ENCODE assay signal across 15 cellular contexts in the genomic region with DNA sequence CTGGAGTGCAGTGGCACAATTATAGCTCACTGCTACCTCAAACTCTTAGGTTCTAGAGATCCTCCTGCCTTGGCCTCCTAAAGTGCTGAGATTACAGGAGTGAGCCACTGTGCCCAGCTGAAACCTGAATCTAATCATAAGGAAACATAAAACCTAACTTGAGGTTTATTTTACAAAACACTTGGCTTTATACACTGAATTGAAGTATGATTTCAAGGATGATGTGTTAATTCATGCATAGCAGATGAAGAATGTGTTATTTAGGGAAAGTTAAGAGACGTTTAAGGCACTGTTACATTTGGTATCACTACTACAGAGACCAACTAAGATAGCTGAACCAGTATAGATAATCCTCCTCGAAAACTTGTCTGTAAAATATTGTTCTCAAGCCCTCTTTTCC. TPM values are rescaled to one million over a fixed set of nuclear protein-coding genes. Genes with fewer than 3 reads are reported as not detected.
DNase-seq lines count a peak whose midpoint lies in the region; ATAC-seq, FAIRE-seq and TF ChIP-seq lines count a peak whose summit lies in the region.
"Had no signal": no experiment of that assay in that cellular context is flagged by ENCODE, and none has a peak within 500 bp of the region (broad histone marks: within the 10 kb centered on the region; RNA-seq: fewer than 3 reads in every experiment).

No MANE protein-coding gene starts in this region.

- peaks cover 11% of the 10 kb centered on the region for H3K9me3 Mint-ChIP-seq in activated naive CD8-positive, alpha-beta T cell treated with anti-CD3 and anti-CD28 coated beads, Interleukin-2, amount 10 ng/mL, durations not matched to agents 7 days and 5 days
- H3K9me3 Mint-ChIP-seq in activated naive CD8-positive, alpha-beta T cell treated with anti-CD3 and anti-CD28 coated beads for 36 hours: peaks cover 3% of the 10 kb centered on the region

- no peaks in the 10 kb centered on the region for H3K9me3 ChIP-seq in Loucy (ENCODE audit: insufficient read depth, low read depth, low read length)
- no peaks in the 10 kb centered on the region for H3K9me3 ChIP-seq in pancreas
- H3K9me3 ChIP-seq: Peyer's patch, SK-N-SH had no signal

- no peak overlapping the region for H3K9ac ChIP-seq in Loucy (ENCODE audit: low read depth, low read length, poor library complexity, severe bottlenecking)
- H3K9ac ChIP-seq: SK-N-SH had no signal

- FAIRE-seq in pancreas (lab: Jason Lieb, UNC): no peak

- intact Hi-C loops in pancreas (cut with DNase I): no loop called here

- H3K9me2 ChIP-seq in Loucy (replicated peaks; ENCODE audit: low read depth, low read length): no peaks in the 10 kb centered on the region
- H3K9me2 ChIP-seq: SK-N-SH had no signal

- H3K4me3 ChIP-seq in Loucy (ENCODE audit: low read length, poor library complexity, severe bottlenecking) (no peak overlapping the region), pancreas (no peak overlapping the region)
- H3K4me3 ChIP-seq: Peyer's patch had no signal

- POLR2A ChIA-PET in activated naive CD8-positive, alpha-beta T cell treated with anti-CD3 and anti-CD28 coated beads, Interleukin-2, amount 10 ng/mL, durations not matched to agents 7 days and 5 days (lab: Charles Lee): no interaction called here

- H3K27me3 Mint-ChIP-seq in activated naive CD8-positive, alpha-beta T cell treated with anti-CD3 and anti-CD28 coated beads, Interleukin-2, amount 10 ng/mL, durations not matched to agents 7 days and 5 days: no peaks in the 10 kb centered on the region
- H3K27me3 Mint-ChIP-seq in activated naive CD8-positive, alpha-beta T cell treated with anti-CD3 and anti-CD28 coated beads for 36 hours: no peaks in the 10 kb centered on the region

- TF ChIP-seq CTCF in Loucy (conservative IDR thresholded peaks at IDR 0.05; ENCODE audit: low read length) (no peak), pancreas (IDR thresholded peaks at IDR 0.05) (no peak)

- no peak for DNase-seq in activated naive CD8-positive, alpha-beta T cell treated with anti-CD3 and anti-CD28 coated beads, Interleukin-2, amount 10 ng/mL, durations not matched to agents 7 days and 5 days
- no peak for DNase-seq in activated naive CD8-positive, alpha-beta T cell treated with anti-CD3 and anti-CD28 coated beads for 36 hours
- DNase-seq in fibroblast of peridontal ligament (ENCODE audit: extremely low read depth): peak; percentile 51
- DNase-seq in superior temporal gyrus (ENCODE audit: extremely low spot score): peak; percentile 33
- DNase-seq in pancreas: no peak
- no peak for DNase-seq in NCI-H82 (lab: John Stamatoyannopoulos, UW)
- DNase-seq: CD8-positive, alpha-beta T cell; NCI-H1436; NCI-H2171; NCI-H510A; Peyer's patch; Right ventricle myocardium superior; SK-N-SH had no signal

- no peak for ATAC-seq in activated naive CD8-positive, alpha-beta T cell treated with anti-CD3 and anti-CD28 coated beads, Interleukin-2, amount 10 ng/mL, durations not matched to agents 7 days and 5 days (ENCODE audit: low read depth)
- ATAC-seq in HG02642 (IDR thresholded peaks at IDR 0.05; ENCODE audit: poor library complexity, unreplicated experiment) (no peak), pancreas (no peak)
- ATAC-seq: CD8-positive, alpha-beta T cell had no signal

- H3K27ac ChIP-seq in pancreas: no peak overlapping the region
- H3K27ac ChIP-seq: Peyer's patch had no signal

- no peaks in the 10 kb centered on the region; the same call in 1 of the 2 replicates for H3F3A ChIP-seq in Loucy (ENCODE audit: low read depth)

- 57 to 63% methylated on average over 2 of the region's 2 CpGs for WGBS in pancreas, 2 donors

- H2AFZ ChIP-seq in Loucy (ENCODE audit: low read length): no peak overlapping the region

- peaks cover 23% of the 10 kb centered on the region for H3K36me3 Mint-ChIP-seq in activated naive CD8-positive, alpha-beta T cell treated with anti-CD3 and anti-CD28 coated beads, Interleukin-2, amount 10 ng/mL, durations not matched to agents 7 days and 5 days
- H3K36me3 Mint-ChIP-seq in activated naive CD8-positive, alpha-beta T cell treated with anti-CD3 and anti-CD28 coated beads for 36 hours: peaks cover 45% of the 10 kb centered on the region

- H3K4me1 ChIP-seq in Loucy (ENCODE audit: insufficient read depth, low read length, poor library complexity, severe bottlenecking): peaks cover 58% of the 10 kb centered on the region
- H3K4me1 ChIP-seq in pancreas: peaks cover 14 to 57% (median 18%) of the 10 kb centered on the region in 3 donors

- H3K36me3 ChIP-seq in Loucy (ENCODE audit: insufficient read depth, low read length): peaks cover 10% of the 10 kb centered on the region; the same call in 1 of the 2 replicates
- H3K36me3 ChIP-seq in pancreas: no peaks in the 10 kb centered on the region
- H3K36me3 ChIP-seq: Peyer's patch had no signal

- H3K4me3 Mint-ChIP-seq in activated naive CD8-positive, alpha-beta T cell treated with anti-CD3 and anti-CD28 coated beads, Interleukin-2, amount 10 ng/mL, durations not matched to agents 7 days and 5 days: no peak overlapping the region
- no peak overlapping the region for H3K4me3 Mint-ChIP-seq in activated naive CD8-positive, alpha-beta T cell treated with anti-CD3 and anti-CD28 coated beads for 36 hours
- H3K4me3 Mint-ChIP-seq: CD8-positive, alpha-beta T cell had no signal

- peaks cover 32% of the 10 kb centered on the region for H3K4me1 Mint-ChIP-seq in activated naive CD8-positive, alpha-beta T cell treated with anti-CD3 and anti-CD28 coated beads, Interleukin-2, amount 10 ng/mL, durations not matched to agents 7 days and 5 days
- H3K4me1 Mint-ChIP-seq in activated naive CD8-positive, alpha-beta T cell treated with anti-CD3 and anti-CD28 coated beads for 36 hours: peaks cover 76% of the 10 kb centered on the region

- H3K27ac Mint-ChIP-seq in activated naive CD8-positive, alpha-beta T cell treated with anti-CD3 and anti-CD28 coated beads, Interleukin-2, amount 10 ng/mL, durations not matched to agents 7 days and 5 days: peak overlapping the region; percentile 3
- H3K27ac Mint-ChIP-seq in activated naive CD8-positive, alpha-beta T cell treated with anti-CD3 and anti-CD28 coated beads for 36 hours: no peak overlapping the region
- H3K27ac Mint-ChIP-seq: CD8-positive, alpha-beta T cell had no signal

- H3K27me3 ChIP-seq in Loucy (ENCODE audit: insufficient read depth, low read length, poor library complexity, severe bottlenecking) (no peaks in the 10 kb centered on the region), pancreas (no peaks in the 10 kb centered on the region)
- H3K27me3 ChIP-seq: Peyer's patch had no signal

- peak overlapping the region; percentile 97 for H3K4me2 ChIP-seq in Loucy (ENCODE audit: low read depth, low read length, poor library complexity, severe bottlenecking)
- H3K4me2 ChIP-seq: SK-N-SH had no signal

- peaks cover 85% of the 10 kb centered on the region for H4K20me1 ChIP-seq in Loucy (ENCODE audit: insufficient read depth, low read length, poor library complexity, severe bottlenecking)

- H3K79me2 ChIP-seq in Loucy (ENCODE audit: insufficient read depth, low read length): peaks cover 100% of the 10 kb centered on the region

RNA-seq across cellular contexts. Expression of a gene that starts 6.4 kb away (rescaled TPM):
- 10 to 100 TPM; 62.7 to 65.5 TPM for total RNA-seq in activated naive CD8-positive, alpha-beta T cell treated with anti-CD3 and anti-CD28 coated beads, Interleukin-2, amount 10 ng/mL, durations not matched to agents 7 days and 5 days
- total RNA-seq in activated naive CD8-positive, alpha-beta T cell treated with anti-CD3 and anti-CD28 coated beads for 36 hours: 10 to 100 TPM; 53.1 to 60.3 TPM
- total RNA-seq in pancreas: 10 to 100 TPM; 22.1 to 37.8 (median 26.4) TPM
- 10 to 100 TPM in 1 of 2 donors, 1 to 10 TPM in 1; 5.7 to 11.8 TPM for polyA plus RNA-seq in pancreas

Comparison
In these comparisons a context has a peak if more than half of its experiments do, and no peak if none do; other contexts are left out.
1. DNase-seq: peak in fibroblast of peridontal ligament (single experiment) and superior temporal gyrus (single experiment); none in activated naive CD8-positive, alpha-beta T cell treated with anti-CD3 and anti-CD28 coated beads, Interleukin-2, amount 10 ng/mL, durations not matched to agents 7 days and 5 days (single experiment), activated naive CD8-positive, alpha-beta T cell treated with anti-CD3 and anti-CD28 coated beads for 36 hours (single experiment), pancreas (0 of 6) and NCI-H82 (single experiment).